Comparison of ENCODE assay signal across 20 cellular contexts in the genomic region with DNA sequence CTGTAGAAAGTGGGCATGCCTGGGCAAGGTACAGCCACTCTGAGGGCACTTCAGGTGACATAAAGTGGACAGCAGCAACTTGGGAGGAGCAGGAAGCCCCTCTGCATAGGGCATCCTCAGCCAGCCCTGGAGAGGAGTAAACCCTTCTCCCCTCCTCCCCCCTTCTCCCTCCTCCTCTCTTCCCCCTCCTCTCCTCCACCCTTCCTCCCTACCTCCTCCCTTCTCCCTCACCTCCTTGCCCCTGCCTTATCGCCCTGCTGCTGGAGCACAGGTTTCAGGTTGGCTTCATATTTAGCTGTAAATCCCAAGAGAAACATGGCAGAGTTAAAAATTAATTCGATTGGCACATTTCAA. TPM values are rescaled to one million over a fixed set of nuclear protein-coding genes. Genes with fewer than 3 reads are reported as not detected.
DNase-seq lines count a peak whose midpoint lies in the region; ATAC-seq and TF ChIP-seq lines count a peak whose summit lies in the region.
"Had no signal": no experiment of that assay in that cellular context is flagged by ENCODE, and none has a peak within 500 bp of the region (broad histone marks: within the 10 kb centered on the region; RNA-seq: fewer than 3 reads in every experiment).

No MANE protein-coding gene starts in this region.

- no peak overlapping the region for H3K4me3 ChIP-seq in suprapubic skin
- H3K4me3 ChIP-seq: A549, prostate gland, tibial artery had no signal

- H3K4me1 Mint-ChIP-seq in activated CD4-positive, alpha-beta T cell treated with anti-CD3 and anti-CD28 coated beads, Interleukin-2, amount 10 ng/mL, durations not matched to agents 24 days and 14 days, result peaks cover 9% of the 10 kb centered on the region
- H3K4me1 Mint-ChIP-seq in activated T-helper 1 cell treated with anti-CD3 and anti-CD28 coated beads, Interleukin-12 subunit alpha, Interleukin-12 subunit beta, Interleukin-2, Interleukin-4 antibody, amounts not matched to agents 30 ng/mL and 10 ng/mL and 1 ng/mL, durations not matched to agents 14 hours and 24 hours and 36 hours (ENCODE audit: low read depth), result peaks cover 14% of the 10 kb centered on the region
- peaks cover 20% of the 10 kb centered on the region for H3K4me1 Mint-ChIP-seq in type B pancreatic cell (ENCODE audit: unreplicated experiment)

- peak overlapping the region; percentile 63 for H3K27ac Mint-ChIP-seq in activated CD4-positive, alpha-beta T cell treated with anti-CD3 and anti-CD28 coated beads, Interleukin-2, amount 10 ng/mL, durations not matched to agents 24 days and 14 days
- H3K27ac Mint-ChIP-seq in activated T-helper 1 cell treated with anti-CD3 and anti-CD28 coated beads, Interleukin-12 subunit alpha, Interleukin-12 subunit beta, Interleukin-2, Interleukin-4 antibody, amounts not matched to agents 30 ng/mL and 10 ng/mL and 1 ng/mL, durations not matched to agents 14 hours and 24 hours and 36 hours, result peak overlapping the region; percentile 57
- peak overlapping the region; percentile 87 for H3K27ac Mint-ChIP-seq in type B pancreatic cell
- H3K27ac Mint-ChIP-seq: T-cell had no signal

- H3K36me3 ChIP-seq in suprapubic skin, result no peaks in the 10 kb centered on the region
- H3K36me3 ChIP-seq: prostate gland, tibial artery had no signal

- no peaks in the 10 kb centered on the region for H3K9me3 ChIP-seq in suprapubic skin
- H3K9me3 ChIP-seq: A549, prostate gland, tibial artery had no signal

- peaks cover 2% of the 10 kb centered on the region for H3K27me3 Mint-ChIP-seq in activated CD4-positive, alpha-beta T cell treated with anti-CD3 and anti-CD28 coated beads, Interleukin-2, amount 10 ng/mL, durations not matched to agents 24 days and 14 days
- peaks cover 10% of the 10 kb centered on the region for H3K27me3 Mint-ChIP-seq in activated T-helper 1 cell treated with anti-CD3 and anti-CD28 coated beads, Interleukin-12 subunit alpha, Interleukin-12 subunit beta, Interleukin-2, Interleukin-4 antibody, amounts not matched to agents 30 ng/mL and 10 ng/mL and 1 ng/mL, durations not matched to agents 14 hours and 24 hours and 36 hours (ENCODE audit: insufficient read depth)
- no peaks in the 10 kb centered on the region for H3K27me3 Mint-ChIP-seq in type B pancreatic cell

- intact Hi-C loops in activated CD4-positive, alpha-beta T cell treated with anti-CD3 and anti-CD28 coated beads, Interleukin-2, amount 10 ng/mL, durations not matched to agents 24 days and 14 days (cut with micrococcal nuclease), result no loop called here
- intact Hi-C loops in activated T-helper 1 cell treated with anti-CD3 and anti-CD28 coated beads, Interleukin-12 subunit alpha, Interleukin-12 subunit beta, Interleukin-2, Interleukin-4 antibody, amounts not matched to agents 30 ng/mL and 10 ng/mL and 1 ng/mL, durations not matched to agents 14 hours and 24 hours and 36 hours (cut with micrococcal nuclease), result no loop called here

- H3K27me3 ChIP-seq in suprapubic skin, result no peaks in the 10 kb centered on the region
- H3K27me3 ChIP-seq: tibial artery had no signal

- H3K36me3 Mint-ChIP-seq in activated CD4-positive, alpha-beta T cell treated with anti-CD3 and anti-CD28 coated beads, Interleukin-2, amount 10 ng/mL, durations not matched to agents 24 days and 14 days (ENCODE audit: low read depth), result no peaks in the 10 kb centered on the region
- H3K36me3 Mint-ChIP-seq in activated T-helper 1 cell treated with anti-CD3 and anti-CD28 coated beads, Interleukin-12 subunit alpha, Interleukin-12 subunit beta, Interleukin-2, Interleukin-4 antibody, amounts not matched to agents 30 ng/mL and 10 ng/mL and 1 ng/mL, durations not matched to agents 14 hours and 24 hours and 36 hours (ENCODE audit: low read depth), result no peaks in the 10 kb centered on the region
- H3K36me3 Mint-ChIP-seq in type B pancreatic cell, result peaks cover 9% of the 10 kb centered on the region
- H3K36me3 Mint-ChIP-seq: naive thymus-derived CD8-positive, alpha-beta T cell; T-cell had no signal

- no peak overlapping the region for H3K27ac ChIP-seq in suprapubic skin
- H3K27ac ChIP-seq: prostate gland, tibial artery had no signal

- TF ChIP-seq POLR2A in suprapubic skin (IDR thresholded peaks at IDR 0.05), result no peak

- no peak for ATAC-seq in GM19351 (IDR thresholded peaks at IDR 0.05; ENCODE audit: unreplicated experiment)
- ATAC-seq: A549; naive thymus-derived CD8-positive, alpha-beta T cell; T-cell had no signal

- H3K4me3 Mint-ChIP-seq in activated CD4-positive, alpha-beta T cell treated with anti-CD3 and anti-CD28 coated beads, Interleukin-2, amount 10 ng/mL, durations not matched to agents 24 days and 14 days, result no peak overlapping the region
- H3K4me3 Mint-ChIP-seq in activated T-helper 1 cell treated with anti-CD3 and anti-CD28 coated beads, Interleukin-12 subunit alpha, Interleukin-12 subunit beta, Interleukin-2, Interleukin-4 antibody, amounts not matched to agents 30 ng/mL and 10 ng/mL and 1 ng/mL, durations not matched to agents 14 hours and 24 hours and 36 hours, result no peak overlapping the region
- no peak overlapping the region for H3K4me3 Mint-ChIP-seq in type B pancreatic cell
- H3K4me3 Mint-ChIP-seq: T-cell had no signal

- DNase-seq in activated CD4-positive, alpha-beta T cell treated with anti-CD3 and anti-CD28 coated beads, Interleukin-2, amount 10 ng/mL, durations not matched to agents 24 days and 14 days, result no peak
- DNase-seq in activated CD4-positive, alpha-beta T cell treated with anti-CD3 and anti-CD28 coated beads, Interleukin-2, amount 50 U/mL, for 1 hour, result no peak
- DNase-seq in activated T-helper 1 cell treated with anti-CD3 and anti-CD28 coated beads, Interleukin-12 subunit alpha, Interleukin-12 subunit beta, Interleukin-2, Interleukin-4 antibody, amounts not matched to agents 30 ng/mL and 10 ng/mL and 1 ng/mL, durations not matched to agents 14 hours and 24 hours and 36 hours (ENCODE audit: low spot score), result no peak
- DNase-seq in left kidney (ENCODE audit: low read depth, low spot score) (peak; percentile 64), type B pancreatic cell (ENCODE audit: extremely low spot score, unreplicated experiment) (no peak), NCI-H1092 treated with DMSO at 0.1 percent for 48 hours (lab: John Stamatoyannopoulos, UW) (no peak), suprapubic skin (ENCODE audit: low spot score in 2 of 2) (no peak)
- DNase-seq: activated CD4-positive, CD25-positive, alpha-beta regulatory T cell; naive thymus-derived CD8-positive, alpha-beta T cell; NCI-H187; NCI-H446 treated with DMSO at 0.1 percent for 48 hours; NK-92 treated with Interleukin-12 subunit alpha and Interleukin-12 subunit beta, amount 100 ng/mL, for 24 hours; T-cell; tibial artery had no signal

- WGBS in suprapubic skin, result 72% methylated on average over 2 of the region's 2 CpGs

- no peak for TF ChIP-seq EP300 in suprapubic skin (IDR thresholded peaks at IDR 0.05)

- H3K9me3 Mint-ChIP-seq in activated CD4-positive, alpha-beta T cell treated with anti-CD3 and anti-CD28 coated beads, Interleukin-2, amount 10 ng/mL, durations not matched to agents 24 days and 14 days, result no peaks in the 10 kb centered on the region
- no peaks in the 10 kb centered on the region for H3K9me3 Mint-ChIP-seq in activated T-helper 1 cell treated with anti-CD3 and anti-CD28 coated beads, Interleukin-12 subunit alpha, Interleukin-12 subunit beta, Interleukin-2, Interleukin-4 antibody, amounts not matched to agents 30 ng/mL and 10 ng/mL and 1 ng/mL, durations not matched to agents 14 hours and 24 hours and 36 hours
- peaks cover 8% of the 10 kb centered on the region for H3K9me3 Mint-ChIP-seq in type B pancreatic cell
- H3K9me3 Mint-ChIP-seq: naive thymus-derived CD8-positive, alpha-beta T cell; T-cell had no signal

- H3K4me1 ChIP-seq in suprapubic skin, result no peaks in the 10 kb centered on the region
- H3K4me1 ChIP-seq: A549, prostate gland, tibial artery had no signal

- TF ChIP-seq CTCF in type B pancreatic cell (conservative IDR thresholded peaks at IDR 0.05), result no peak
- TF ChIP-seq CTCF in suprapubic skin (IDR thresholded peaks at IDR 0.05), result no peak

RNA-seq across cellular contexts. Expression of a gene that starts 30.5 kb away (rescaled TPM):
- total RNA-seq in activated CD4-positive, alpha-beta T cell treated with anti-CD3 and anti-CD28 coated beads, Interleukin-2, amount 10 ng/mL, durations not matched to agents 24 days and 14 days, result 0.23 and 0.28 TPM in 2 replicates
- total RNA-seq in activated T-helper 1 cell treated with anti-CD3 and anti-CD28 coated beads, Interleukin-12 subunit alpha, Interleukin-12 subunit beta, Interleukin-2, Interleukin-4 antibody, amounts not matched to agents 30 ng/mL and 10 ng/mL and 1 ng/mL, durations not matched to agents 14 hours and 24 hours and 36 hours, result 0.16 and 0.20 TPM in 2 replicates
- 19.0 and 23.6 TPM in 2 replicates for total RNA-seq in type B pancreatic cell (ENCODE audit: low replicate concordance)
- 10 to 100 TPM in 1 of 4 donors, 1 to 10 TPM in 2, under 1 TPM in 1; 0.24 to 21.6 (median 5.6) TPM for total RNA-seq in suprapubic skin
- total RNA-seq: astrocyte; endothelial cell of umbilical vein; M059J; naive thymus-derived CD8-positive, alpha-beta T cell; T-cell had no signal
